Comparison of ENCODE assay signal across 17 cellular contexts in the genomic region with DNA sequence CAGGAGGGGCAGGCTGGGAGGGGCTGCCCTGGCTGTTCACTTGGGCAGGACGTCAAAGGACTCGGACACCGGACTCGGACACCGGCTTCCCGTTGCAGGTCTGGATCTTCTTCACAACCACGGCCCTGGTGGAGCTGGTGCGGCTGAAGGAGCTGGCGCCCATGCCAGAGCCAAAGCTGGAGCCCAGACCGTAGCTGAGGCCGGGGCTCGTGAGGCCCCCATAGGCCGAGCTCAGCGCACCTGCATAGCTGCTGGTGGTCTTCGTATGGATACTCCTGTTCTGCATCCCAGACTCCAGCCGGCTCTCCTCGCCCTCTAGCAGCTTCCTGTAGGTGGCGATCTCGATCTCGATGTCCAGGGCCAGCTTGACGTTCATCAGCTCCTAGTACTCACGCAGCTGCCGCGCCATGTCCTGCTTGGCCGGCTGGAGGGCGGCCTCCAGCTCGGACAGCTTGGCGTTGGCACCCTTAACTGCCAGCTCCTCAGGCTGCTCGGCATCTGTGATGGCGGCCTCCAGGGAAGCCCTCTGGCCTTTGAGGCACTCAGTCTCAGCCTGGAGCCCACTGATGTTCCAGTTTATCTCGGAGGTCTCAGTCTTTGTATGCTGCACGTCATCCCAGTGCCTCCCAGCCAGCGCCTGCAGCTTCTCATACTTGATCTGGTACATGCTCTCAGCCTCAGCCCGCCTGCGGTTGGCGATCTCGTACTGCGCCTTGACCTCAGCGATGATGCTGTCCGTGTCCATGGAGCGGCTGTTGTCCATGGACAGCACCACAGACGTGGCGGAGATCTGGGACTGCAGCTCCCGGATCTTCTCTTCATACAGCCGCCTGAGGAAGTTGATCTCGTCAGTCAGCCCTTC. TPM values are rescaled to one million over a fixed set of nuclear protein-coding genes. Genes with fewer than 3 reads are reported as not detected.
DNase-seq lines count a peak whose midpoint lies in the region; ATAC-seq, FAIRE-seq and TF ChIP-seq lines count a peak whose summit lies in the region.
"Had no signal": no experiment of that assay in that cellular context is flagged by ENCODE, and none has a peak within 500 bp of the region (broad histone marks: within the 10 kb centered on the region; RNA-seq: fewer than 3 reads in every experiment).

No MANE protein-coding gene starts in this region.

- in situ Hi-C loops in GM12878 (cut with MboI) = no loop called here

- H4K20me1 ChIP-seq in HCT116 (ENCODE audit: insufficient read depth) = no peaks in the 10 kb centered on the region
- no peaks in the 10 kb centered on the region for H4K20me1 ChIP-seq in GM12878 (ENCODE audit: control insufficient read depth, insufficient read depth)

- peak; percentile 50 for DNase-seq in COLO668 (lab: John Stamatoyannopoulos, UW; ENCODE audit: unreplicated experiment)
- peak; percentile 18 for DNase-seq in HCT116 (ENCODE audit: low read depth, low spot score)
- DNase-seq in GM12878 (ENCODE audit: low read depth, low spot score) = no peak
- peak; percentile 49 for DNase-seq in mesendoderm
- no peak for DNase-seq in activated naive CD4-positive, alpha-beta T cell treated with Interleukin-2 at 50 U/mL for 16 hours
- DNase-seq: CD4-positive, alpha-beta T cell; NCI-H2171 treated with DMSO at 0.1 percent for 48 hours; Right ventricle myocardium superior; stimulated activated CD4-positive, alpha-beta T cell treated with anti-CD3 and anti-CD28 coated beads, Interleukin-4, amount 100 ng/mL, for 24 hours had no signal

- H3K79me2 ChIP-seq in HCT116 (ENCODE audit: insufficient read depth, low read length) (no peaks in the 10 kb centered on the region), GM12878 (ENCODE audit: control insufficient read depth, insufficient read depth, low read length) (no peaks in the 10 kb centered on the region), mesendoderm (ENCODE audit: control insufficient read depth, insufficient read depth, low read length) (no peaks in the 10 kb centered on the region)
- H3K79me2 ChIP-seq: parathyroid adenoma had no signal

- no peak overlapping the region for H2AFZ ChIP-seq in HCT116 (ENCODE audit: low read depth, low read length, poor library complexity, severe bottlenecking)
- H2AFZ ChIP-seq in GM12878 (ENCODE audit: control insufficient read depth, low read depth, low read length) = no peak overlapping the region
- H2AFZ ChIP-seq: parathyroid adenoma had no signal

- no peak overlapping the region for H3K18ac ChIP-seq in mesendoderm (ENCODE audit: low read length)

- ATAC-seq in HCT116 (peak; percentile 53; the same call in 1 of the 2 replicates), GM12878 (no peak), HG03460 (IDR thresholded peaks at IDR 0.05; ENCODE audit: unreplicated experiment) (no peak), GM18868 (IDR thresholded peaks at IDR 0.05; ENCODE audit: unreplicated experiment) (no peak), HG03439 (IDR thresholded peaks at IDR 0.05; ENCODE audit: unreplicated experiment) (no peak)
- ATAC-seq: left lung had no signal

- TF ChIP-seq POLR2A in HCT116 (IDR thresholded peaks at IDR 0.05; ENCODE audit: borderline replicate concordance, extremely low read depth, insufficient read depth, insufficient read length) (no peak), GM12878 (IDR thresholded peaks at IDR 0.05; ENCODE audit: low read depth, low read length) (no peak)

- no peak overlapping the region for H3K4ac ChIP-seq in mesendoderm (ENCODE audit: low read depth, low read length)

- RAD21 ChIA-PET in HCT116 (lab: Charles Lee; ENCODE audit: low non-redundant PET in 1 of 2, low total read pairs in 2 of 2, uncharacterized antibody in 2 of 2, unreplicated experiment in 2 of 2) (interaction anchor here in 1 of 2 experiments (1.2 kb wide), 2 partner anchors 110 to 114 kb away, joined by 3 read pairs; a partner anchor contains a TSS), GM12878 (lab: Charles Lee; ENCODE audit: unreplicated experiment) (interaction anchor here (1.1 kb wide), 1 partner anchor 114 kb away, joined by 3 read pairs; no protein-coding TSS in a partner anchor)

- no peak overlapping the region for H2BK5ac ChIP-seq in mesendoderm (ENCODE audit: low read length)

- no peak for FAIRE-seq in GM12878 (lab: Jason Lieb, UNC)

- no peak for TF ChIP-seq EP300 in GM12878 (IDR thresholded peaks at IDR 0.05; ENCODE audit: borderline replicate concordance in 1 of 2, control insufficient read depth in 1 of 2, low read depth in 2 of 2, low read length in 2 of 2)

- H3K9me3 ChIP-seq in HCT116 (ENCODE audit: control insufficient read depth in 1 of 2, insufficient read depth in 1 of 2, low read depth in 1 of 2, low read length in 2 of 2) (no peaks in the 10 kb centered on the region), GM12878 (replicated peaks; ENCODE audit: control insufficient read depth, insufficient read depth, low read length) (no peaks in the 10 kb centered on the region)
- H3K9me3 ChIP-seq: left lung had no signal

- H4K5ac ChIP-seq in mesendoderm (ENCODE audit: low read length) = no peak overlapping the region

- H3K4me2 ChIP-seq in HCT116 (ENCODE audit: low read length) = no peak overlapping the region
- H3K4me2 ChIP-seq in GM12878 (ENCODE audit: control insufficient read depth, insufficient read depth) = no peak overlapping the region
- H3K4me2 ChIP-seq in mesendoderm (ENCODE audit: low read length) = no peak overlapping the region

- H2BK15ac ChIP-seq in mesendoderm (replicated peaks; ENCODE audit: low read depth) = no peak overlapping the region

- no TSS peak for BruUV-seq in HCT116 (replicated peaks; lab: Mats Ljungman, UMichigan)
- BruUV-seq in GM12878 (replicated peaks; lab: Mats Ljungman, UMichigan) = no TSS peak

- POLR2A ChIA-PET in HCT116 (lab: Charles Lee) (interaction anchor here (1.7 kb wide), 1 partner anchor 618 kb away, joined by 4 read pairs; no protein-coding TSS in a partner anchor), GM12878 (lab: Charles Lee) (no interaction called here)

- H3K9ac ChIP-seq in HCT116 (ENCODE audit: low read length) (no peak overlapping the region), GM12878 (ENCODE audit: control insufficient read depth, insufficient read depth, low read length) (no peak overlapping the region), mesendoderm (ENCODE audit: low read length) (no peak overlapping the region)
- H3K9ac ChIP-seq: parathyroid adenoma had no signal

- H2BK120ac ChIP-seq in mesendoderm (ENCODE audit: low read depth, low read length) = no peak overlapping the region

- no peaks in the 10 kb centered on the region for H3K36me3 ChIP-seq in HCT116 (ENCODE audit: control insufficient read depth in 1 of 2, insufficient read depth in 2 of 2, low read length in 2 of 2)
- H3K36me3 ChIP-seq in GM12878 (ENCODE audit: control insufficient read depth in 2 of 2, insufficient read depth in 2 of 2, low read length in 1 of 2) = no peaks in the 10 kb centered on the region
- no peaks in the 10 kb centered on the region for H3K36me3 ChIP-seq in mesendoderm (ENCODE audit: control insufficient read depth, insufficient read depth, low read length)
- H3K36me3 ChIP-seq: left lung had no signal

- CTCF ChIA-PET in HCT116 (lab: Charles Lee) (interaction anchor here (0.9 to 2.1 kb wide), 11 partner anchors 9 to 550 kb away, joined by 3 to 18 read pairs (median 4); a partner anchor contains a TSS), GM12878 (lab: Yijun Ruan, JAX) (interaction anchor here (0.9 to 1.7 kb wide), 8 partner anchors 10 to 549 kb away, joined by 3 to 8 read pairs (median 4); a partner anchor contains a TSS)

- H3K4me3 ChIP-seq in HCT116 (replicated peaks in 1 of 2; ENCODE audit: low read depth in 1 of 2, low read length in 2 of 2) (no peak overlapping the region), GM12878 (no peak overlapping the region), mesendoderm (ENCODE audit: low read length) (no peak overlapping the region)
- H3K4me3 ChIP-seq: left lung had no signal

- H3K4me1 ChIP-seq in HCT116 (ENCODE audit: control insufficient read depth in 1 of 2, insufficient read depth in 2 of 2, low read length in 2 of 2) = 0 out of 4 replicates have a peak, but pooled peaks cover 0 to 3% of the 10 kb centered on the region in 2 experiments
- no peaks in the 10 kb centered on the region for H3K4me1 ChIP-seq in GM12878 (ENCODE audit: control insufficient read depth, insufficient read depth, low read length)
- H3K4me1 ChIP-seq in mesendoderm (ENCODE audit: control insufficient read depth, low read depth, low read length) = no peaks in the 10 kb centered on the region
- H3K4me1 ChIP-seq: left lung, parathyroid adenoma had no signal

- H3K79me1 ChIP-seq in mesendoderm (ENCODE audit: low read length) = no peaks in the 10 kb centered on the region

- WGBS in GM12878 (ENCODE audit: insufficient coverage, insufficient replicate concordance, low lambda C conversion rate, missing lambda C conversion rate) = 55% methylated on average over 46 of the region's 46 CpGs
- no CpG with 5 or more reads among the region's 46 CpGs for WGBS in mesendoderm (ENCODE audit: extremely low coverage, insufficient coverage, low lambda C conversion rate)

- no peaks in the 10 kb centered on the region for H3K9me2 ChIP-seq in HCT116 (ENCODE audit: insufficient read depth)

- SMC1A ChIA-PET in GM12878 (lab: Charles Lee; ENCODE audit: uncharacterized antibody, unreplicated experiment) = interaction anchor here (1.9 kb wide), 1 partner anchor 114 kb away, joined by 5 read pairs; no protein-coding TSS in a partner anchor

- H2AK5ac ChIP-seq in mesendoderm (ENCODE audit: low read length) = no peak overlapping the region

- TF ChIP-seq RAD21 in HCT116 (IDR thresholded peaks at IDR 0.05; ENCODE audit: low read depth) (peak; percentile 63), GM12878 (IDR thresholded peaks at IDR 0.05; ENCODE audit: insufficient read depth, low read depth, low read length) (no peak)

- intact Hi-C loops in HCT116 (cut with micrococcal nuclease) = loop anchor here (10.0 kb wide), 1 partner anchor 551 kb away; no protein-coding TSS in a partner anchor
- intact Hi-C loops in GM12878 (cut with micrococcal nuclease; ENCODE audit: unreplicated experiment) = no loop called here

- TF ChIP-seq CTCF in HCT116 (IDR thresholded peaks at IDR 0.05 in 2 of 3, conservative IDR thresholded peaks at IDR 0.05 in 1 of 3; ENCODE audit: borderline replicate concordance in 1 of 3, insufficient read depth in 1 of 3, low read depth in 2 of 3, low read length in 2 of 3) = peak; percentile 38 to 66 (median 64); a peak in 5 of 6 replicates
- TF ChIP-seq CTCF in GM12878 (IDR thresholded peaks at IDR 0.05 in 2 of 3, conservative IDR thresholded peaks at IDR 0.05 in 1 of 3; ENCODE audit: control insufficient read depth in 2 of 3, extremely low read depth in 1 of 3, insufficient read depth in 1 of 3, low read depth in 3 of 3, low read length in 3 of 3) = peak in 2 of 3 experiments; percentile 16 to 26; a peak in 1 of 6 replicates

- H3K27me3 ChIP-seq in HCT116 (ENCODE audit: insufficient read depth, low read length) = peaks cover 5% of the 10 kb centered on the region; the same call in 1 of the 2 replicates
- H3K27me3 ChIP-seq in GM12878 (replicated peaks in 1 of 2; ENCODE audit: control insufficient read depth in 2 of 2, insufficient read depth in 2 of 2, low read length in 1 of 2) = no peaks in the 10 kb centered on the region
- no peaks in the 10 kb centered on the region for H3K27me3 ChIP-seq in mesendoderm (ENCODE audit: insufficient read depth, low read length, poor library complexity)

- no peak overlapping the region for H3K27ac ChIP-seq in HCT116 (ENCODE audit: low read depth, low read length)
- no peak overlapping the region for H3K27ac ChIP-seq in GM12878 (ENCODE audit: control insufficient read depth, insufficient read depth)
- no peak overlapping the region for H3K27ac ChIP-seq in mesendoderm (ENCODE audit: low read depth, low read length)
- H3K27ac ChIP-seq: left lung, parathyroid adenoma had no signal

- no peak overlapping the region for H4K8ac ChIP-seq in mesendoderm (ENCODE audit: low read depth, low read length)

- H3K56ac ChIP-seq in mesendoderm (ENCODE audit: low read length) = no peak overlapping the region

- no peak overlapping the region for H3K23ac ChIP-seq in mesendoderm (ENCODE audit: low read length)

RNA-seq across cellular contexts. Expression of a gene that starts 15.1 kb away (rescaled TPM):
- not detected for total RNA-seq in HCT116 (2021; ENCODE audit: unreplicated experiment)
- not detected in 2 replicates for polyA plus RNA-seq in HCT116 (2012)
- total RNA-seq in GM12878 (2013; cell fraction: nucleolus; rRNA removed) = not detected in 2 replicates
- not detected in 2 replicates for total RNA-seq in GM12878 (2014; rRNA removed)
- not detected in 2 replicates for total RNA-seq in GM12878 (2014; rRNA removed; fragmentation: Illumina TruSeq; extraction: Trizol)
- not detected in 2 replicates for total RNA-seq in GM12878 (2021)
- not detected for polyA plus RNA-seq in GM12878 (2011; ENCODE audit: low read depth)
- polyA plus RNA-seq in GM12878 (2011; rRNA removed) = not detected in 2 replicates
- not detected in 2 replicates for polyA plus RNA-seq in GM12878 (2011; cell fraction: cytosol; rRNA removed)
- not detected in 2 replicates for polyA plus RNA-seq in GM12878 (2011; cell fraction: nucleus; rRNA removed)
- polyA plus RNA-seq in GM12878 (2012) = not detected in 2 replicates
- polyA plus RNA-seq in GM12878 (2014; fragmentation: Illumina TruSeq; extraction: Trizol) = not detected in 2 replicates
- not detected for polyA plus RNA-seq in GM12878 (2014; fragmentation: Nextera tagmentation; extraction: Ambion mirVana)
- polyA plus RNA-seq in GM12878 (2014; rRNA removed) = not detected in 2 replicates
- not detected for polyA plus RNA-seq in GM12878 (2016; fragmentation: Nextera tagmentation; extraction: Ambion mirVana)
- polyA minus RNA-seq in GM12878 (2011; rRNA and poly(A)+ RNA removed) = not detected in 2 replicates
- not detected in 2 replicates for polyA minus RNA-seq in GM12878 (2011; cell fraction: cytosol; rRNA and poly(A)+ RNA removed)
- not detected in 2 replicates for polyA minus RNA-seq in GM12878 (2011; cell fraction: nucleus; rRNA and poly(A)+ RNA removed)
- polyA plus RNA-seq in mesendoderm (2013, experiment 1 of 2) = not detected
- polyA plus RNA-seq in mesendoderm (2013, experiment 2 of 2) = not detected
- total RNA-seq: activated T-helper 1 cell treated with anti-CD3 and anti-CD28 coated beads, Interleukin-12 subunit alpha, Interleukin-12 subunit beta, Interleukin-2, Interleukin-4 antibody, amounts not matched to agents 30 ng/mL and 10 ng/mL and 1 ng/mL, durations not matched to agents 14 hours and 24 hours and 36 hours; cardiac septum; CD4-positive, alpha-beta T cell; Right ventricle myocardium superior had no signal
- polyA plus RNA-seq: IgD-negative memory B cell had no signal

RNA-seq across cellular contexts. Expression of a gene that starts 37.9 kb away (rescaled TPM):
- total RNA-seq in HCT116 (2021; ENCODE audit: unreplicated experiment) = 0.07 TPM
- polyA plus RNA-seq in HCT116 (2012) = 0.05 and 0.07 TPM in 2 replicates
- not detected in 2 replicates for total RNA-seq in GM12878 (2013; cell fraction: nucleolus; rRNA removed)
- not detected in 2 replicates for total RNA-seq in GM12878 (2014; rRNA removed)
- total RNA-seq in GM12878 (2014; rRNA removed; fragmentation: Illumina TruSeq; extraction: Trizol) = not detected in 2 replicates
- not detected in 2 replicates for total RNA-seq in GM12878 (2021)
- not detected for polyA plus RNA-seq in GM12878 (2011; ENCODE audit: low read depth)
- not detected in 2 replicates for polyA plus RNA-seq in GM12878 (2011; rRNA removed)
- polyA plus RNA-seq in GM12878 (2011; cell fraction: cytosol; rRNA removed) = 0.01 TPM in 1 of 2 replicates, not detected in the other
- polyA plus RNA-seq in GM12878 (2011; cell fraction: nucleus; rRNA removed) = not detected in 2 replicates
- not detected in 2 replicates for polyA plus RNA-seq in GM12878 (2012)
- polyA plus RNA-seq in GM12878 (2014; fragmentation: Illumina TruSeq; extraction: Trizol) = not detected in 2 replicates
- polyA plus RNA-seq in GM12878 (2014; fragmentation: Nextera tagmentation; extraction: Ambion mirVana) = not detected
- polyA plus RNA-seq in GM12878 (2014; rRNA removed) = not detected in 2 replicates
- polyA plus RNA-seq in GM12878 (2016; fragmentation: Nextera tagmentation; extraction: Ambion mirVana) = not detected
- polyA minus RNA-seq in GM12878 (2011; rRNA and poly(A)+ RNA removed) = not detected in 2 replicates
- not detected in 2 replicates for polyA minus RNA-seq in GM12878 (2011; cell fraction: cytosol; rRNA and poly(A)+ RNA removed)
- not detected in 2 replicates for polyA minus RNA-seq in GM12878 (2011; cell fraction: nucleus; rRNA and poly(A)+ RNA removed)
- 0.03 TPM for polyA plus RNA-seq in mesendoderm (2013, experiment 1 of 2)
- polyA plus RNA-seq in mesendoderm (2013, experiment 2 of 2) = 0.04 TPM
- total RNA-seq: activated T-helper 1 cell treated with anti-CD3 and anti-CD28 coated beads, Interleukin-12 subunit alpha, Interleukin-12 subunit beta, Interleukin-2, Interleukin-4 antibody, amounts not matched to agents 30 ng/mL and 10 ng/mL and 1 ng/mL, durations not matched to agents 14 hours and 24 hours and 36 hours; cardiac septum; CD4-positive, alpha-beta T cell; left lung; Right ventricle myocardium superior had no signal
- polyA plus RNA-seq: IgD-negative memory B cell had no signal

Comparison
In these comparisons a context has a peak if more than half of its experiments do, and no peak if none do; other contexts are left out.
1. DNase-seq: peak in COLO668 (single experiment), HCT116 (single experiment) and mesendoderm (single experiment); none in GM12878 (single experiment) and activated naive CD4-positive, alpha-beta T cell treated with Interleukin-2 at 50 U/mL for 16 hours (single experiment).